Comparison of ENCODE assay signal across 1 cellular context in genomic region chr5:42994285-42995151, GRCh38.
TF ChIP-seq lines count a peak whose summit lies in the region.

No MANE protein-coding gene starts in this region.

TF ChIP-seq in K562, 482 proteins besides CTCF, POLR2A, EP300 and RAD21 (continued from another document and continues in another):
- TF ChIP-seq CUX1 (CRISPR knock-in tag; IDR thresholded peaks at IDR 0.05), result no peak
- peak; percentile 66; the same call in 1 of the 2 replicates for TF ChIP-seq ZNF512 (tag; IDR thresholded peaks at IDR 0.05)
- peak; percentile 57; the same call in 1 of the 2 replicates for TF ChIP-seq GABPB1 (CRISPR knock-in tag; IDR thresholded peaks at IDR 0.05)
- TF ChIP-seq, protein P1, sequence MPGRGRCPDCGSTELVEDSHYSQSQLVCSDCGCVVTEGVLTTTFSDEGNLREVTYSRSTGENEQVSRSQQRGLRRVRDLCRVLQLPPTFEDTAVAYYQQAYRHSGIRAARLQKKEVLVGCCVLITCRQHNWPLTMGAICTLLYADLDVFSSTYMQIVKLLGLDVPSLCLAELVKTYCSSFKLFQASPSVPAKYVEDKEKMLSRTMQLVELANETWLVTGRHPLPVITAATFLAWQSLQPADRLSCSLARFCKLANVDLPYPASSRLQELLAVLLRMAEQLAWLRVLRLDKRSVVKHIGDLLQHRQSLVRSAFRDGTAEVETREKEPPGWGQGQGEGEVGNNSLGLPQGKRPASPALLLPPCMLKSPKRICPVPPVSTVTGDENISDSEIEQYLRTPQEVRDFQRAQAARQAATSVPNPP (IDR thresholded peaks at IDR 0.05; ENCODE audit: borderline replicate concordance, insufficient read depth, insufficient read length), result no peak
- no peak for TF ChIP-seq TFAM (CRISPR knock-in tag; conservative IDR thresholded peaks at IDR 0.05)
- TF ChIP-seq CBX8 (IDR thresholded peaks at IDR 0.05; ENCODE audit: borderline replicate concordance, extremely low read depth, low read depth, low read length, poor library complexity, severe bottlenecking), result no peak
- TF ChIP-seq, protein P2, sequence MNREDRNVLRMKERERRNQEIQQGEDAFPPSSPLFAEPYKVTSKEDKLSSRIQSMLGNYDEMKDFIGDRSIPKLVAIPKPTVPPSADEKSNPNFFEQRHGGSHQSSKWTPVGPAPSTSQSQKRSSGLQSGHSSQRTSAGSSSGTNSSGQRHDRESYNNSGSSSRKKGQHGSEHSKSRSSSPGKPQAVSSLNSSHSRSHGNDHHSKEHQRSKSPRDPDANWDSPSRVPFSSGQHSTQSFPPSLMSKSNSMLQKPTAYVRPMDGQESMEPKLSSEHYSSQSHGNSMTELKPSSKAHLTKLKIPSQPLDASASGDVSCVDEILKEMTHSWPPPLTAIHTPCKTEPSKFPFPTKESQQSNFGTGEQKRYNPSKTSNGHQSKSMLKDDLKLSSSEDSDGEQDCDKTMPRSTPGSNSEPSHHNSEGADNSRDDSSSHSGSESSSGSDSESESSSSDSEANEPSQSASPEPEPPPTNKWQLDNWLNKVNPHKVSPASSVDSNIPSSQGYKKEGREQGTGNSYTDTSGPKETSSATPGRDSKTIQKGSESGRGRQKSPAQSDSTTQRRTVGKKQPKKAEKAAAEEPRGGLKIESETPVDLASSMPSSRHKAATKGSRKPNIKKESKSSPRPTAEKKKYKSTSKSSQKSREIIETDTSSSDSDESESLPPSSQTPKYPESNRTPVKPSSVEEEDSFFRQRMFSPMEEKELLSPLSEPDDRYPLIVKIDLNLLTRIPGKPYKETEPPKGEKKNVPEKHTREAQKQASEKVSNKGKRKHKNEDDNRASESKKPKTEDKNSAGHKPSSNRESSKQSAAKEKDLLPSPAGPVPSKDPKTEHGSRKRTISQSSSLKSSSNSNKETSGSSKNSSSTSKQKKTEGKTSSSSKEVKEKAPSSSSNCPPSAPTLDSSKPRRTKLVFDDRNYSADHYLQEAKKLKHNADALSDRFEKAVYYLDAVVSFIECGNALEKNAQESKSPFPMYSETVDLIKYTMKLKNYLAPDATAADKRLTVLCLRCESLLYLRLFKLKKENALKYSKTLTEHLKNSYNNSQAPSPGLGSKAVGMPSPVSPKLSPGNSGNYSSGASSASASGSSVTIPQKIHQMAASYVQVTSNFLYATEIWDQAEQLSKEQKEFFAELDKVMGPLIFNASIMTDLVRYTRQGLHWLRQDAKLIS (CRISPR knock-in tag; IDR thresholded peaks at IDR 0.05), result peak; percentile 79; the same call in 1 of the 2 replicates
- TF ChIP-seq TRIM24 (IDR thresholded peaks at IDR 0.05), result no peak; a peak in 1 of 4 replicates
- TF ChIP-seq ZNF324 (CRISPR knock-in tag; IDR thresholded peaks at IDR 0.05), result no peak; the same call in 1 of the 2 replicates
- TF ChIP-seq, protein P3, sequence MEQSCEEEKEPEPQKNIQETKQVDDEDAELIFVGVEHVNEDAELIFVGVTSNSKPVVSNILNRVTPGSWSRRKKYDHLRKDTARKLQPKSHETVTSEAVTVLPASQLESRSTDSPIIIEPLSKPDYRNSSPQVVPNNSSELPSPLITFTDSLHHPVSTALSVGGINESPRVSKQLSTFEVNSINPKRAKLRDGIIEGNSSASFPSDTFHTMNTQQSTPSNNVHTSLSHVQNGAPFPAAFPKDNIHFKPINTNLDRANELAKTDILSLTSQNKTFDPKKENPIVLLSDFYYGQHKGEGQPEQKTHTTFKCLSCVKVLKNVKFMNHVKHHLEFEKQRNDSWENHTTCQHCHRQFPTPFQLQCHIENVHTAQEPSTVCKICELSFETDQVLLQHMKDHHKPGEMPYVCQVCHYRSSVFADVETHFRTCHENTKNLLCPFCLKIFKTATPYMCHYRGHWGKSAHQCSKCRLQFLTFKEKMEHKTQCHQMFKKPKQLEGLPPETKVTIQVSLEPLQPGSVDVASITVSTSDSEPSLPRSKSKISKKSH (CRISPR knock-in tag; IDR thresholded peaks at IDR 0.05), result no peak
- no peak for TF ChIP-seq EZH2 (IDR thresholded peaks at IDR 0.05; ENCODE audit: borderline replicate concordance, low read depth, low read length)
- no peak for TF ChIP-seq ATF4 (CRISPR knock-in tag; IDR thresholded peaks at IDR 0.05)
- TF ChIP-seq NR4A1 (CRISPR knock-in tag; IDR thresholded peaks at IDR 0.05), result no peak
- peak; percentile 46; the same call in 1 of the 2 replicates for TF ChIP-seq NR4A1 (tag; IDR thresholded peaks at IDR 0.05)
- TF ChIP-seq IRF2 (CRISPR knock-in tag; IDR thresholded peaks at IDR 0.05), result no peak
- TF ChIP-seq, protein P4, sequence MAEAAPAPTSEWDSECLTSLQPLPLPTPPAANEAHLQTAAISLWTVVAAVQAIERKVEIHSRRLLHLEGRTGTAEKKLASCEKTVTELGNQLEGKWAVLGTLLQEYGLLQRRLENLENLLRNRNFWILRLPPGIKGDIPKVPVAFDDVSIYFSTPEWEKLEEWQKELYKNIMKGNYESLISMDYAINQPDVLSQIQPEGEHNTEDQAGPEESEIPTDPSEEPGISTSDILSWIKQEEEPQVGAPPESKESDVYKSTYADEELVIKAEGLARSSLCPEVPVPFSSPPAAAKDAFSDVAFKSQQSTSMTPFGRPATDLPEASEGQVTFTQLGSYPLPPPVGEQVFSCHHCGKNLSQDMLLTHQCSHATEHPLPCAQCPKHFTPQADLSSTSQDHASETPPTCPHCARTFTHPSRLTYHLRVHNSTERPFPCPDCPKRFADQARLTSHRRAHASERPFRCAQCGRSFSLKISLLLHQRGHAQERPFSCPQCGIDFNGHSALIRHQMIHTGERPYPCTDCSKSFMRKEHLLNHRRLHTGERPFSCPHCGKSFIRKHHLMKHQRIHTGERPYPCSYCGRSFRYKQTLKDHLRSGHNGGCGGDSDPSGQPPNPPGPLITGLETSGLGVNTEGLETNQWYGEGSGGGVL (CRISPR knock-in tag; IDR thresholded peaks at IDR 0.05), result no peak
- no peak for TF ChIP-seq ZNF551 (CRISPR knock-in tag; IDR thresholded peaks at IDR 0.05)
- TF ChIP-seq ZFX (CRISPR knock-in tag; IDR thresholded peaks at IDR 0.05), result 0 out of 2 replicates have a peak, but pooled peaks have one; percentile 9
- no peak; the same call in 1 of the 2 replicates for TF ChIP-seq MTA3 (IDR thresholded peaks at IDR 0.05; ENCODE audit: borderline replicate concordance)
- TF ChIP-seq THAP7 (CRISPR knock-in tag; IDR thresholded peaks at IDR 0.05), result no peak
- no peak for TF ChIP-seq GATA2 (CRISPR knock-in tag; IDR thresholded peaks at IDR 0.05)
- no peak for TF ChIP-seq ZNF23 (CRISPR knock-in tag; IDR thresholded peaks at IDR 0.05)
- TF ChIP-seq TAF1 (IDR thresholded peaks at IDR 0.05; ENCODE audit: control insufficient read depth, extremely low read depth, insufficient read depth, low read length, severe bottlenecking), result peak; percentile 81
- no peak for TF ChIP-seq SREBF2 (CRISPR knock-in tag; IDR thresholded peaks at IDR 0.05)
- no peak for TF ChIP-seq ELF4 (CRISPR knock-in tag; IDR thresholded peaks at IDR 0.05)
- no peak for TF ChIP-seq ATF1 (CRISPR knock-in tag; IDR thresholded peaks at IDR 0.05)
- TF ChIP-seq ATF1 (tag; IDR thresholded peaks at IDR 0.05), result peak; percentile 64
- no peak for TF ChIP-seq ZFP1 (CRISPR knock-in tag; IDR thresholded peaks at IDR 0.05)
- TF ChIP-seq RCOR1 (IDR thresholded peaks at IDR 0.05; ENCODE audit: borderline replicate concordance in 1 of 2, low read depth in 2 of 2, low read length in 2 of 2), result peak in 1 of 2 experiments; percentile 87; a peak in 3 of 4 replicates
- TF ChIP-seq TAF15 (IDR thresholded peaks at IDR 0.05; ENCODE audit: low read depth, low read length), result no peak
- no peak for TF ChIP-seq KLF13 (tag; IDR thresholded peaks at IDR 0.05; ENCODE audit: borderline replicate concordance, low read depth)
- TF ChIP-seq, protein P5, sequence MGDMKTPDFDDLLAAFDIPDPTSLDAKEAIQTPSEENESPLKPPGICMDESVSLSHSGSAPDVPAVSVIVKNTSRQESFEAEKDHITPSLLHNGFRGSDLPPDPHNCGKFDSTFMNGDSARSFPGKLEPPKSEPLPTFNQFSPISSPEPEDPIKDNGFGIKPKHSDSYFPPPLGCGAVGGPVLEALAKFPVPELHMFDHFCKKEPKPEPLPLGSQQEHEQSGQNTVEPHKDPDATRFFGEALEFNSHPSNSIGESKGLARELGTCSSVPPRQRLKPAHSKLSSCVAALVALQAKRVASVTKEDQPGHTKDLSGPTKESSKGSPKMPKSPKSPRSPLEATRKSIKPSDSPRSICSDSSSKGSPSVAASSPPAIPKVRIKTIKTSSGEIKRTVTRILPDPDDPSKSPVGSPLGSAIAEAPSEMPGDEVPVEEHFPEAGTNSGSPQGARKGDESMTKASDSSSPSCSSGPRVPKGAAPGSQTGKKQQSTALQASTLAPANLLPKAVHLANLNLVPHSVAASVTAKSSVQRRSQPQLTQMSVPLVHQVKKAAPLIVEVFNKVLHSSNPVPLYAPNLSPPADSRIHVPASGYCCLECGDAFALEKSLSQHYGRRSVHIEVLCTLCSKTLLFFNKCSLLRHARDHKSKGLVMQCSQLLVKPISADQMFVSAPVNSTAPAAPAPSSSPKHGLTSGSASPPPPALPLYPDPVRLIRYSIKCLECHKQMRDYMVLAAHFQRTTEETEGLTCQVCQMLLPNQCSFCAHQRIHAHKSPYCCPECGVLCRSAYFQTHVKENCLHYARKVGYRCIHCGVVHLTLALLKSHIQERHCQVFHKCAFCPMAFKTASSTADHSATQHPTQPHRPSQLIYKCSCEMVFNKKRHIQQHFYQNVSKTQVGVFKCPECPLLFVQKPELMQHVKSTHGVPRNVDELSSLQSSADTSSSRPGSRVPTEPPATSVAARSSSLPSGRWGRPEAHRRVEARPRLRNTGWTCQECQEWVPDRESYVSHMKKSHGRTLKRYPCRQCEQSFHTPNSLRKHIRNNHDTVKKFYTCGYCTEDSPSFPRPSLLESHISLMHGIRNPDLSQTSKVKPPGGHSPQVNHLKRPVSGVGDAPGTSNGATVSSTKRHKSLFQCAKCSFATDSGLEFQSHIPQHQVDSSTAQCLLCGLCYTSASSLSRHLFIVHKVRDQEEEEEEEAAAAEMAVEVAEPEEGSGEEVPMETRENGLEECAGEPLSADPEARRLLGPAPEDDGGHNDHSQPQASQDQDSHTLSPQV (IDR thresholded peaks at IDR 0.05), result peak; percentile 61; the same call in 1 of the 2 replicates
- TF ChIP-seq, protein P6, sequence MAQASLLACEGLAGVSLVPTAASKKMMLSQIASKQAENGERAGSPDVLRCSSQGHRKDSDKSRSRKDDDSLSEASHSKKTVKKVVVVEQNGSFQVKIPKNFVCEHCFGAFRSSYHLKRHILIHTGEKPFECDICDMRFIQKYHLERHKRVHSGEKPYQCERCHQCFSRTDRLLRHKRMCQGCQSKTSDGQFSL (CRISPR knock-in tag; IDR thresholded peaks at IDR 0.05), result no peak
- TF ChIP-seq, protein P6 (tag; IDR thresholded peaks at IDR 0.05), result no peak
- no peak for TF ChIP-seq ZNF217 (CRISPR knock-in tag; IDR thresholded peaks at IDR 0.05)
- TF ChIP-seq CCNT2 (IDR thresholded peaks at IDR 0.05; ENCODE audit: borderline replicate concordance, extremely low read depth, insufficient read length, low read depth, low read length), result no peak
- TF ChIP-seq MAFF (IDR thresholded peaks at IDR 0.05; ENCODE audit: low read length), result no peak
